ENCODE assay signal across 3 cellular contexts in the genomic region with DNA sequence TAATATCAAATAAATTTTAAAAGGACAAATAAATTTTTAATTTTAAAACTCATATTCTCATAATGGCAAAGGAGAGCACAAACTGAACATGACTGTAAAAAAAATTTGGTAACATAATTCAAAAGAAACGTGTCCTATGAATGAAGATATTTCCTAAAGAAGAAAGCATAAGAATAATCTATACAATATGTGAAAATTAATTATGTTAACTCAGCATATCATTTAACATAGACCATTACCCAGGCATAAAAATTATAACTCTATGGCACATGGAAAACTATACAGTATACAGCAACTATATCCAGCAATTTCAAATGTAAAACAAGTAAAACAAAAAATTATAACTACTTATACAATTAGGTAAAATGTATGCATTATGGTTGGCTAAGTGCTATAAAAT.
TF ChIP-seq lines count a peak whose summit lies in the region.

No MANE protein-coding gene starts in this region.

TF ChIP-seq in A549, 52 proteins besides CTCF, POLR2A, EP300 and RAD21 (continued from another document):
- TF ChIP-seq, protein P1, sequence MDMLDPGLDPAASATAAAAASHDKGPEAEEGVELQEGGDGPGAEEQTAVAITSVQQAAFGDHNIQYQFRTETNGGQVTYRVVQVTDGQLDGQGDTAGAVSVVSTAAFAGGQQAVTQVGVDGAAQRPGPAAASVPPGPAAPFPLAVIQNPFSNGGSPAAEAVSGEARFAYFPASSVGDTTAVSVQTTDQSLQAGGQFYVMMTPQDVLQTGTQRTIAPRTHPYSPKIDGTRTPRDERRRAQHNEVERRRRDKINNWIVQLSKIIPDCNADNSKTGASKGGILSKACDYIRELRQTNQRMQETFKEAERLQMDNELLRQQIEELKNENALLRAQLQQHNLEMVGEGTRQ (IDR thresholded peaks at IDR 0.05) = no peak

TF ChIP-seq in IMR-90, 13 proteins besides CTCF, POLR2A, EP300 and RAD21 (continued from another document):
- TF ChIP-seq, protein P2, sequence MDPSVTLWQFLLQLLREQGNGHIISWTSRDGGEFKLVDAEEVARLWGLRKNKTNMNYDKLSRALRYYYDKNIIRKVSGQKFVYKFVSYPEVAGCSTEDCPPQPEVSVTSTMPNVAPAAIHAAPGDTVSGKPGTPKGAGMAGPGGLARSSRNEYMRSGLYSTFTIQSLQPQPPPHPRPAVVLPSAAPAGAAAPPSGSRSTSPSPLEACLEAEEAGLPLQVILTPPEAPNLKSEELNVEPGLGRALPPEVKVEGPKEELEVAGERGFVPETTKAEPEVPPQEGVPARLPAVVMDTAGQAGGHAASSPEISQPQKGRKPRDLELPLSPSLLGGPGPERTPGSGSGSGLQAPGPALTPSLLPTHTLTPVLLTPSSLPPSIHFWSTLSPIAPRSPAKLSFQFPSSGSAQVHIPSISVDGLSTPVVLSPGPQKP (IDR thresholded peaks at IDR 0.05; ENCODE audit: borderline replicate concordance, low read depth, low read length) = no peak
TF ChIP-seq in IMR-90: peak in this region for 1.

TF ChIP-seq in GM23338, 12 proteins besides CTCF, POLR2A, EP300 and RAD21 (continued from another document):
- TF ChIP-seq CREB1 (CRISPR knock-in tag; IDR thresholded peaks at IDR 0.05; ENCODE audit: low read depth) (no peak), ZNF331 (CRISPR knock-in tag; IDR thresholded peaks at IDR 0.05; ENCODE audit: low read depth) (no peak), EZH2phosphoT487 (IDR thresholded peaks at IDR 0.05; ENCODE audit: unreplicated experiment) (no peak), EZH2 (IDR thresholded peaks at IDR 0.05; ENCODE audit: low read depth, unreplicated experiment) (no peak), STAT1 (IDR thresholded peaks at IDR 0.05; ENCODE audit: unreplicated experiment) (no peak)
- TF ChIP-seq, protein P3, sequence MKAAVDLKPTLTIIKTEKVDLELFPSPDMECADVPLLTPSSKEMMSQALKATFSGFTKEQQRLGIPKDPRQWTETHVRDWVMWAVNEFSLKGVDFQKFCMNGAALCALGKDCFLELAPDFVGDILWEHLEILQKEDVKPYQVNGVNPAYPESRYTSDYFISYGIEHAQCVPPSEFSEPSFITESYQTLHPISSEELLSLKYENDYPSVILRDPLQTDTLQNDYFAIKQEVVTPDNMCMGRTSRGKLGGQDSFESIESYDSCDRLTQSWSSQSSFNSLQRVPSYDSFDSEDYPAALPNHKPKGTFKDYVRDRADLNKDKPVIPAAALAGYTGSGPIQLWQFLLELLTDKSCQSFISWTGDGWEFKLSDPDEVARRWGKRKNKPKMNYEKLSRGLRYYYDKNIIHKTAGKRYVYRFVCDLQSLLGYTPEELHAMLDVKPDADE (IDR thresholded peaks at IDR 0.05) = no peak
- TF ChIP-seq, protein P4, sequence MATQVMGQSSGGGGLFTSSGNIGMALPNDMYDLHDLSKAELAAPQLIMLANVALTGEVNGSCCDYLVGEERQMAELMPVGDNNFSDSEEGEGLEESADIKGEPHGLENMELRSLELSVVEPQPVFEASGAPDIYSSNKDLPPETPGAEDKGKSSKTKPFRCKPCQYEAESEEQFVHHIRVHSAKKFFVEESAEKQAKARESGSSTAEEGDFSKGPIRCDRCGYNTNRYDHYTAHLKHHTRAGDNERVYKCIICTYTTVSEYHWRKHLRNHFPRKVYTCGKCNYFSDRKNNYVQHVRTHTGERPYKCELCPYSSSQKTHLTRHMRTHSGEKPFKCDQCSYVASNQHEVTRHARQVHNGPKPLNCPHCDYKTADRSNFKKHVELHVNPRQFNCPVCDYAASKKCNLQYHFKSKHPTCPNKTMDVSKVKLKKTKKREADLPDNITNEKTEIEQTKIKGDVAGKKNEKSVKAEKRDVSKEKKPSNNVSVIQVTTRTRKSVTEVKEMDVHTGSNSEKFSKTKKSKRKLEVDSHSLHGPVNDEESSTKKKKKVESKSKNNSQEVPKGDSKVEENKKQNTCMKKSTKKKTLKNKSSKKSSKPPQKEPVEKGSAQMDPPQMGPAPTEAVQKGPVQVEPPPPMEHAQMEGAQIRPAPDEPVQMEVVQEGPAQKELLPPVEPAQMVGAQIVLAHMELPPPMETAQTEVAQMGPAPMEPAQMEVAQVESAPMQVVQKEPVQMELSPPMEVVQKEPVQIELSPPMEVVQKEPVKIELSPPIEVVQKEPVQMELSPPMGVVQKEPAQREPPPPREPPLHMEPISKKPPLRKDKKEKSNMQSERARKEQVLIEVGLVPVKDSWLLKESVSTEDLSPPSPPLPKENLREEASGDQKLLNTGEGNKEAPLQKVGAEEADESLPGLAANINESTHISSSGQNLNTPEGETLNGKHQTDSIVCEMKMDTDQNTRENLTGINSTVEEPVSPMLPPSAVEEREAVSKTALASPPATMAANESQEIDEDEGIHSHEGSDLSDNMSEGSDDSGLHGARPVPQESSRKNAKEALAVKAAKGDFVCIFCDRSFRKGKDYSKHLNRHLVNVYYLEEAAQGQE (IDR thresholded peaks at IDR 0.05; ENCODE audit: unreplicated experiment) = no peak
- TF ChIP-seq, protein P5, sequence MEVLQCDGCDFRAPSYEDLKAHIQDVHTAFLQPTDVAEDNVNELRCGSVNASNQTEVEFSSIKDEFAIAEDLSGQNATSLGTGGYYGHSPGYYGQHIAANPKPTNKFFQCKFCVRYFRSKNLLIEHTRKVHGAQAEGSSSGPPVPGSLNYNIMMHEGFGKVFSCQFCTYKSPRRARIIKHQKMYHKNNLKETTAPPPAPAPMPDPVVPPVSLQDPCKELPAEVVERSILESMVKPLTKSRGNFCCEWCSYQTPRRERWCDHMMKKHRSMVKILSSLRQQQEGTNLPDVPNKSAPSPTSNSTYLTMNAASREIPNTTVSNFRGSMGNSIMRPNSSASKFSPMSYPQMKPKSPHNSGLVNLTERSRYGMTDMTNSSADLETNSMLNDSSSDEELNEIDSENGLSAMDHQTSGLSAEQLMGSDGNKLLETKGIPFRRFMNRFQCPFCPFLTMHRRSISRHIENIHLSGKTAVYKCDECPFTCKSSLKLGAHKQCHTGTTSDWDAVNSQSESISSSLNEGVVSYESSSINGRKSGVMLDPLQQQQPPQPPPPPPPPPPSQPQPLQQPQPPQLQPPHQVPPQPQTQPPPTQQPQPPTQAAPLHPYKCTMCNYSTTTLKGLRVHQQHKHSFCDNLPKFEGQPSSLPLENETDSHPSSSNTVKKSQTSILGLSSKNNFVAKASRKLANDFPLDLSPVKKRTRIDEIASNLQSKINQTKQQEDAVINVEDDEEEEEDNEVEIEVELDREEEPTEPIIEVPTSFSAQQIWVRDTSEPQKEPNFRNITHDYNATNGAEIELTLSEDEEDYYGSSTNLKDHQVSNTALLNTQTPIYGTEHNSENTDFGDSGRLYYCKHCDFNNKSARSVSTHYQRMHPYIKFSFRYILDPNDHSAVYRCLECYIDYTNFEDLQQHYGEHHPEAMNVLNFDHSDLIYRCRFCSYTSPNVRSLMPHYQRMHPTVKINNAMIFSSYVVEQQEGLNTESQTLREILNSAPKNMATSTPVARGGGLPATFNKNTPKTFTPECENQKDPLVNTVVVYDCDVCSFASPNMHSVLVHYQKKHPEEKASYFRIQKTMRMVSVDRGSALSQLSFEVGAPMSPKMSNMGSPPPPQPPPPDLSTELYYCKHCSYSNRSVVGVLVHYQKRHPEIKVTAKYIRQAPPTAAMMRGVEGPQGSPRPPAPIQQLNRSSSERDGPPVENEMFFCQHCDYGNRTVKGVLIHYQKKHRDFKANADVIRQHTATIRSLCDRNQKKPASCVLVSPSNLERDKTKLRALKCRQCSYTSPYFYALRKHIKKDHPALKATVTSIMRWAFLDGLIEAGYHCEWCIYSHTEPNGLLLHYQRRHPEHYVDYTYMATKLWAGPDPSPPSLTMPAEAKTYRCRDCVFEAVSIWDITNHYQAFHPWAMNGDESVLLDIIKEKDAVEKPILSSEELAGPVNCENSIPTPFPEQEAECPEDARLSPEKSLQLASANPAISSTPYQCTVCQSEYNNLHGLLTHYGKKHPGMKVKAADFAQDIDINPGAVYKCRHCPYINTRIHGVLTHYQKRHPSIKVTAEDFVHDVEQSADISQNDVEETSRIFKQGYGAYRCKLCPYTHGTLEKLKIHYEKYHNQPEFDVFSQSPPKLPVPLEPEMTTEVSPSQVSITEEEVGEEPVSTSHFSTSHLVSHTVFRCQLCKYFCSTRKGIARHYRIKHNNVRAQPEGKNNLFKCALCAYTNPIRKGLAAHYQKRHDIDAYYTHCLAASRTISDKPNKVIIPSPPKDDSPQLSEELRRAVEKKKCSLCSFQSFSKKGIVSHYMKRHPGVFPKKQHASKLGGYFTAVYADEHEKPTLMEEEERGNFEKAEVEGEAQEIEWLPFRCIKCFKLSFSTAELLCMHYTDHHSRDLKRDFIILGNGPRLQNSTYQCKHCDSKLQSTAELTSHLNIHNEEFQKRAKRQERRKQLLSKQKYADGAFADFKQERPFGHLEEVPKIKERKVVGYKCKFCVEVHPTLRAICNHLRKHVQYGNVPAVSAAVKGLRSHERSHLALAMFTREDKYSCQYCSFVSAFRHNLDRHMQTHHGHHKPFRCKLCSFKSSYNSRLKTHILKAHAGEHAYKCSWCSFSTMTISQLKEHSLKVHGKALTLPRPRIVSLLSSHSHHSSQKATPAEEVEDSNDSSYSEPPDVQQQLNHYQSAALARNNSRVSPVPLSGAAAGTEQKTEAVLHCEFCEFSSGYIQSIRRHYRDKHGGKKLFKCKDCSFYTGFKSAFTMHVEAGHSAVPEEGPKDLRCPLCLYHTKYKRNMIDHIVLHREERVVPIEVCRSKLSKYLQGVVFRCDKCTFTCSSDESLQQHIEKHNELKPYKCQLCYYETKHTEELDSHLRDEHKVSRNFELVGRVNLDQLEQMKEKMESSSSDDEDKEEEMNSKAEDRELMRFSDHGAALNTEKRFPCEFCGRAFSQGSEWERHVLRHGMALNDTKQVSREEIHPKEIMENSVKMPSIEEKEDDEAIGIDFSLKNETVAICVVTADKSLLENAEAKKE (CRISPR knock-in tag; IDR thresholded peaks at IDR 0.05) = no peak
